Comparison of ENCODE assay signal across 2 cellular contexts in the genomic region with DNA sequence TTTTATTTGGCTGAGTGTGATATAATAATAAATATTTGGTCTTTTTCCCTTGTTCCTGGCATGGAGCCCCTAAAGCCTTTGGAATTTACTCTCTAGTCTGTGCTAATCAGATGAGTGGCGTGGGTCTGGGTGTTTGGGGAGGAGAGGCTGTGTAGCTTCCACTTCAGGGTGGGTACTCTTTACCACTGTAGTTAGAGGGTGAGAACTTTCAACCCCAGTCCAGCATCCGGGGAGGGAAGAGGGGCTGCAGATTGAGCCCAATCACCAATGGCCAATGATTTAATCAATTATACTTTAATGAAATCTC.
TF ChIP-seq lines count a peak whose summit lies in the region.

No MANE protein-coding gene starts in this region.

TF ChIP-seq in IMR-90, 13 proteins besides CTCF, POLR2A, EP300 and RAD21:
- TF ChIP-seq FOS (IDR thresholded peaks at IDR 0.05; ENCODE audit: low read depth, low read length) = no peak
- TF ChIP-seq, protein P1, sequence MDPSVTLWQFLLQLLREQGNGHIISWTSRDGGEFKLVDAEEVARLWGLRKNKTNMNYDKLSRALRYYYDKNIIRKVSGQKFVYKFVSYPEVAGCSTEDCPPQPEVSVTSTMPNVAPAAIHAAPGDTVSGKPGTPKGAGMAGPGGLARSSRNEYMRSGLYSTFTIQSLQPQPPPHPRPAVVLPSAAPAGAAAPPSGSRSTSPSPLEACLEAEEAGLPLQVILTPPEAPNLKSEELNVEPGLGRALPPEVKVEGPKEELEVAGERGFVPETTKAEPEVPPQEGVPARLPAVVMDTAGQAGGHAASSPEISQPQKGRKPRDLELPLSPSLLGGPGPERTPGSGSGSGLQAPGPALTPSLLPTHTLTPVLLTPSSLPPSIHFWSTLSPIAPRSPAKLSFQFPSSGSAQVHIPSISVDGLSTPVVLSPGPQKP (IDR thresholded peaks at IDR 0.05; ENCODE audit: borderline replicate concordance, low read depth, low read length) = no peak
- no peak for TF ChIP-seq NFE2L2 (IDR thresholded peaks at IDR 0.05; ENCODE audit: low read depth, low read length)
- TF ChIP-seq SMC3 (IDR thresholded peaks at IDR 0.05; ENCODE audit: low read depth, low read length) = no peak
- no peak for TF ChIP-seq CEBPB (IDR thresholded peaks at IDR 0.05; ENCODE audit: low read depth, low read length)
- no peak for TF ChIP-seq BHLHE40 (IDR thresholded peaks at IDR 0.05; ENCODE audit: low read depth, low read length)
- TF ChIP-seq CHD1 (IDR thresholded peaks at IDR 0.05; ENCODE audit: low read depth, low read length) = no peak
- TF ChIP-seq MAFK (IDR thresholded peaks at IDR 0.05; ENCODE audit: low read depth, low read length) = no peak
- no peak for TF ChIP-seq RFX5 (IDR thresholded peaks at IDR 0.05; ENCODE audit: low read depth, low read length)
- TF ChIP-seq MAZ (IDR thresholded peaks at IDR 0.05; ENCODE audit: borderline replicate concordance, low read depth, low read length) = no peak
- TF ChIP-seq, protein P2, sequence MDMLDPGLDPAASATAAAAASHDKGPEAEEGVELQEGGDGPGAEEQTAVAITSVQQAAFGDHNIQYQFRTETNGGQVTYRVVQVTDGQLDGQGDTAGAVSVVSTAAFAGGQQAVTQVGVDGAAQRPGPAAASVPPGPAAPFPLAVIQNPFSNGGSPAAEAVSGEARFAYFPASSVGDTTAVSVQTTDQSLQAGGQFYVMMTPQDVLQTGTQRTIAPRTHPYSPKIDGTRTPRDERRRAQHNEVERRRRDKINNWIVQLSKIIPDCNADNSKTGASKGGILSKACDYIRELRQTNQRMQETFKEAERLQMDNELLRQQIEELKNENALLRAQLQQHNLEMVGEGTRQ (IDR thresholded peaks at IDR 0.05; ENCODE audit: low read depth, low read length) = no peak
- TF ChIP-seq MXI1 (IDR thresholded peaks at IDR 0.05; ENCODE audit: borderline replicate concordance, low read depth, low read length) = no peak

TF ChIP-seq in endothelial cell of umbilical vein, 7 proteins besides CTCF, POLR2A, EP300 and RAD21:
- TF ChIP-seq GATA2 (IDR thresholded peaks at IDR 0.05; ENCODE audit: insufficient read depth, insufficient read length, low read depth, low read length) = no peak
